In genomic region chr12:76536546-76536945, GRCh38 we compare ENCODE assay signal across 35 cellular contexts. TPM values are rescaled to one million over a fixed set of nuclear protein-coding genes. Genes with fewer than 3 reads are reported as not detected.
DNase-seq lines count a peak whose midpoint lies in the region; ATAC-seq, FAIRE-seq and TF ChIP-seq lines count a peak whose summit lies in the region.
"Had no signal": no experiment of that assay in that cellular context is flagged by ENCODE, and none has a peak within 500 bp of the region (broad histone marks: within the 10 kb centered on the region; RNA-seq: fewer than 3 reads in every experiment).

No MANE protein-coding gene starts in this region.

- POLR2A ChIA-PET in K562 (lab: Yijun Ruan, JAX): interaction anchor here (1.0 to 1.1 kb wide), 2 partner anchors 20 to 403 kb away, joined by 3 read pairs; no protein-coding TSS in a partner anchor

- peaks cover 4 to 14% of the 10 kb centered on the region in 2 donors for H3K36me3 Mint-ChIP-seq in activated T-cell treated with anti-CD3 and anti-CD28 coated beads, Interleukin-2, amount 50 U/mL, for 72 hours (ENCODE audit: insufficient read depth in 2 of 2)

- TF ChIP-seq CTCF in K562 (IDR thresholded peaks at IDR 0.05 in 2 of 3, conservative IDR thresholded peaks at IDR 0.05 in 1 of 3; ENCODE audit: insufficient read depth in 2 of 3, low read depth in 1 of 3, low read length in 3 of 3) (no peak), esophagus squamous epithelium (IDR thresholded peaks at IDR 0.05) (no peak)

- H3K27ac Mint-ChIP-seq in activated T-cell treated with anti-CD3 and anti-CD28 coated beads, Interleukin-2, amount 50 U/mL, for 72 hours: peak overlapping the region; percentile 4
- H3K27ac Mint-ChIP-seq: B cell; CD14-positive monocyte; CD4-positive, alpha-beta T cell; CD8-positive, alpha-beta memory T cell; CD8-positive, alpha-beta T cell had no signal

- FAIRE-seq in K562 (lab: Jason Lieb, UNC): no peak
- FAIRE-seq: A204.1, D721Med had no signal

- H3K79me2 ChIP-seq in K562 (ENCODE audit: control insufficient read depth, insufficient read depth, low read length): peaks cover 84% of the 10 kb centered on the region

- H3K4me2 ChIP-seq in K562 (ENCODE audit: insufficient read depth, low read length): no peak overlapping the region
- H3K4me2 ChIP-seq: A549; BLaER1; BLaER1 treated with 17β-estradiol and CSF1 and Interleukin-3, amounts not matched to agents 10 nM and 100 nM had no signal

- H3K27me3 ChIP-seq in K562 (ENCODE audit: control insufficient read depth in 2 of 2, insufficient read depth in 2 of 2, low read length in 2 of 2) (no peaks in the 10 kb centered on the region), esophagus squamous epithelium (no peaks in the 10 kb centered on the region)
- H3K27me3 ChIP-seq: BE2C; BLaER1; BLaER1 treated with 17β-estradiol and CSF1 and Interleukin-3, amounts not matched to agents 10 nM and 100 nM had no signal

- H3K4me1 Mint-ChIP-seq in activated T-cell treated with anti-CD3 and anti-CD28 coated beads, Interleukin-2, amount 50 U/mL, for 72 hours (ENCODE audit: low read depth): peaks cover 41% of the 10 kb centered on the region

- H3K27ac ChIP-seq in K562 (ENCODE audit: extremely low read depth, low read depth, low read length): no peak overlapping the region
- no peak overlapping the region for H3K27ac ChIP-seq in esophagus squamous epithelium
- H3K27ac ChIP-seq: 22Rv1; A549; BLaER1; BLaER1 treated with 17β-estradiol and CSF1 and Interleukin-3, amounts not matched to agents 10 nM and 100 nM; C4-2B had no signal

- no peak overlapping the region for H2AFZ ChIP-seq in K562 (ENCODE audit: low read depth, low read length)

- TF ChIP-seq RAD21 in K562 (CRISPR knock-in tag; conservative IDR thresholded peaks at IDR 0.05 in 1 of 2, IDR thresholded peaks at IDR 0.05 in 1 of 2): no peak

- H3K9me3 ChIP-seq in K562 (replicated peaks; ENCODE audit: control insufficient read depth, insufficient read depth, low read depth, low read length) (no peaks in the 10 kb centered on the region), esophagus squamous epithelium (no peaks in the 10 kb centered on the region)
- H3K9me3 ChIP-seq: A549, BE2C had no signal

- no TSS peak for BruUV-seq in K562 (replicated peaks; lab: Mats Ljungman, UMichigan)

- TF ChIP-seq EP300 in K562 (IDR thresholded peaks at IDR 0.05; ENCODE audit: low read length): no peak

- H3K27me3 Mint-ChIP-seq in activated T-cell treated with anti-CD3 and anti-CD28 coated beads, Interleukin-2, amount 50 U/mL, for 72 hours (ENCODE audit: low read depth): no peaks in the 10 kb centered on the region
- H3K27me3 Mint-ChIP-seq: B cell; CD4-positive, alpha-beta memory T cell; CD4-positive, alpha-beta T cell; CD4-positive, CD25-positive, alpha-beta regulatory T cell; CD8-positive, alpha-beta memory T cell had no signal

- no peaks in the 10 kb centered on the region for H3K9me3 Mint-ChIP-seq in activated T-cell treated with anti-CD3 and anti-CD28 coated beads, Interleukin-2, amount 50 U/mL, for 72 hours
- H3K9me3 Mint-ChIP-seq: CD4-positive, alpha-beta T cell; CD8-positive, alpha-beta memory T cell; CD8-positive, alpha-beta T cell had no signal

- H3K4me3 ChIP-seq in K562 (no peak overlapping the region), esophagus squamous epithelium (no peak overlapping the region)
- H3K4me3 ChIP-seq: A549; BLaER1; BLaER1 treated with 17β-estradiol and CSF1 and Interleukin-3, amounts not matched to agents 10 nM and 100 nM had no signal

- no peak overlapping the region for H3K9ac ChIP-seq in K562 (ENCODE audit: insufficient read depth in 1 of 2, low read depth in 2 of 2, low read length in 2 of 2)
- H3K9ac ChIP-seq: BLaER1; BLaER1 treated with 17β-estradiol and CSF1 and Interleukin-3, amounts not matched to agents 10 nM and 100 nM had no signal

- H3K4me1 ChIP-seq in K562 (replicated peaks in 1 of 2; ENCODE audit: control insufficient read depth in 2 of 2, insufficient read depth in 2 of 2, low read length in 2 of 2) (peaks cover 2 to 14% of the 10 kb centered on the region in 2 experiments; a peak in 2 of 5 replicates), esophagus squamous epithelium (peaks cover 0 to 5% (median 4%) of the 10 kb centered on the region in 3 donors)
- H3K4me1 ChIP-seq: A549, BE2C had no signal

- intact Hi-C loops in K562 (cut with micrococcal nuclease): no loop called here
- intact Hi-C loops in esophagus squamous epithelium (cut with DNase I): no loop called here

- H3K9me1 ChIP-seq in K562 (ENCODE audit: control insufficient read depth, insufficient read depth, low read length): no peaks in the 10 kb centered on the region

- H3K36me3 ChIP-seq in K562 (ENCODE audit: control insufficient read depth, insufficient read depth, low read length) (peaks cover 3% of the 10 kb centered on the region; the same call in 2 of the 3 replicates), esophagus squamous epithelium (no peaks in the 10 kb centered on the region)
- H3K36me3 ChIP-seq: BE2C, BLaER1 had no signal

- H4K20me1 ChIP-seq in K562 (replicated peaks; ENCODE audit: control insufficient read depth, insufficient read depth, low read length): no peaks in the 10 kb centered on the region; the same call in 1 of the 2 replicates
- H4K20me1 ChIP-seq: BLaER1 had no signal

- CTCF ChIA-PET in K562 (lab: Yijun Ruan, JAX; ENCODE audit: low intra/inter-chr PET ratio): no interaction called here

- no peak for DNase-seq in activated T-cell treated with anti-CD3 and anti-CD28 coated beads, Interleukin-2, amount 50 U/mL, for 72 hours
- no peak for DNase-seq in activated T-cell treated with anti-CD3 and anti-CD28 coated beads, Interleukin-2, amount 50 U/mL, for 48 hours
- DNase-seq in K562 (ENCODE audit: extremely low read depth in 1 of 4, low spot score in 3 of 4): no peak
- peak; percentile 48 for DNase-seq in putamen (ENCODE audit: low spot score)
- no peak for DNase-seq in esophagus squamous epithelium (lab: John Stamatoyannopoulos, UW)
- no peak for DNase-seq in NCI-H748 (lab: John Stamatoyannopoulos, UW; ENCODE audit: unreplicated experiment)
- DNase-seq: 8988T; ACHN; AML-193; BE2C; C1 segment of cervical spinal cord; Caco-2; Calu3; CD4-positive, alpha-beta memory T cell; CD4-positive, alpha-beta T cell; CD4-positive, CD25-positive, alpha-beta regulatory T cell; CD8-positive, alpha-beta memory T cell; CD8-positive, alpha-beta T cell; COR-L47; DMS 273 treated with DMSO at 0.1 percent for 48 hours; DMS153; DMS53; DMS79; DMS79 treated with DMSO at 0.1 percent for 48 hours; DND-41; EL had no signal

- WGBS in K562 (ENCODE audit: insufficient coverage, low coverage, missing lambda C conversion rate): 81% methylated on average over 5 of the region's 5 CpGs
- 91 to 94% methylated on average over 5 of the region's 5 CpGs for WGBS in esophagus squamous epithelium, 2 donors

- ATAC-seq in activated T-cell treated with anti-CD3 and anti-CD28 coated beads, Interleukin-2, amount 50 U/mL, for 72 hours (replicated peaks in 1 of 2): no peak
- no peak for ATAC-seq in K562
- ATAC-seq: A549; CD8-positive, alpha-beta T cell had no signal

- no peak overlapping the region for H3K4me3 Mint-ChIP-seq in activated T-cell treated with anti-CD3 and anti-CD28 coated beads, Interleukin-2, amount 50 U/mL, for 72 hours
- H3K4me3 Mint-ChIP-seq: B cell; CD14-positive monocyte; CD4-positive, alpha-beta T cell; CD8-positive, alpha-beta memory T cell; CD8-positive, alpha-beta T cell had no signal

- in situ Hi-C loops in K562 (cut with MboI): no loop called here

- TF ChIP-seq POLR2A in K562 (conservative IDR thresholded peaks at IDR 0.05): no peak
- no peak for TF ChIP-seq POLR2A in esophagus squamous epithelium (IDR thresholded peaks at IDR 0.05)

TF ChIP-seq in K562, 482 proteins besides CTCF, POLR2A, EP300 and RAD21:
- TF ChIP-seq ZNF316 (IDR thresholded peaks at IDR 0.05) (peak; percentile 18; the same call in 1 of the 2 replicates), ZFP1 (CRISPR knock-in tag; IDR thresholded peaks at IDR 0.05) (no peak)

RNA-seq across cellular contexts. Expression of gene OSBPL8, which starts 23.0 kb away (rescaled TPM):
- 10 to 100 TPM; 75.0 to 75.6 TPM for total RNA-seq in activated T-cell treated with anti-CD3 and anti-CD28 coated beads, Interleukin-2, amount 50 U/mL, for 72 hours
- 52.8 and 159 TPM in 2 replicates for total RNA-seq in K562 (2011; cell fraction: chromatin; rRNA removed; ENCODE audit: low replicate concordance)
- 43.4 and 53.4 TPM in 2 replicates for total RNA-seq in K562 (2011; cell fraction: nucleolus; rRNA removed)
- 46.3 and 48.5 TPM in 2 replicates for total RNA-seq in K562 (2011; cell fraction: nucleoplasm; rRNA removed)
- total RNA-seq in K562 (2014; rRNA removed) (28.3 and 32.1 TPM in 2 replicates), K562 (2014; rRNA removed; fragmentation: Illumina TruSeq; extraction: Trizol) (81.0 and 94.9 TPM in 2 replicates), K562 (2015; rRNA removed; fragmentation: Illumina TruSeq; extraction: Trizol) (70.2 and 78.3 TPM in 2 replicates), K562 (2021) (82.7 and 88.6 TPM in 2 replicates), esophagus squamous epithelium (10 to 100 TPM; 30.3 to 60.8 (median 43.0) TPM)
- polyA plus RNA-seq in K562 (2011; rRNA removed) (34.2 and 52.7 TPM in 2 replicates), K562 (2014; fragmentation: Illumina TruSeq; extraction: Trizol) (36.2 and 42.8 TPM in 2 replicates), K562 (2014; fragmentation: Nextera tagmentation; extraction: Ambion mirVana) (10 to 100 TPM; 17.4 to 19.9 TPM), K562 (2014; rRNA removed) (25.6 and 31.4 TPM in 2 replicates)
- 15.3 and 41.1 TPM in 2 replicates for polyA plus RNA-seq in K562 (2011; cell fraction: cytosol; rRNA removed)
- polyA plus RNA-seq in K562 (2011; cell fraction: nucleus; rRNA removed): 19.3 and 21.6 TPM in 2 replicates
- 28.9 and 29.0 TPM in 2 replicates for polyA plus RNA-seq in K562 (2012)
- polyA minus RNA-seq in K562 (2011; rRNA and poly(A)+ RNA removed): 334 and 360 TPM in 2 replicates
- polyA minus RNA-seq in K562 (2011; cell fraction: cytosol; rRNA and poly(A)+ RNA removed): 66.7 and 80.0 TPM in 2 replicates
- 73.6 and 124 TPM in 2 replicates for polyA minus RNA-seq in K562 (2011; cell fraction: nucleus; rRNA and poly(A)+ RNA removed)
